In genomic region chr17:8925141-8925540, GRCh38 we compare ENCODE assay signal across 1 cellular context.
TF ChIP-seq lines count a peak whose summit lies in the region.

No MANE protein-coding gene starts in this region.

TF ChIP-seq in K562, 482 proteins besides CTCF, POLR2A, EP300 and RAD21 (continued from another document):
- TF ChIP-seq, protein P1, sequence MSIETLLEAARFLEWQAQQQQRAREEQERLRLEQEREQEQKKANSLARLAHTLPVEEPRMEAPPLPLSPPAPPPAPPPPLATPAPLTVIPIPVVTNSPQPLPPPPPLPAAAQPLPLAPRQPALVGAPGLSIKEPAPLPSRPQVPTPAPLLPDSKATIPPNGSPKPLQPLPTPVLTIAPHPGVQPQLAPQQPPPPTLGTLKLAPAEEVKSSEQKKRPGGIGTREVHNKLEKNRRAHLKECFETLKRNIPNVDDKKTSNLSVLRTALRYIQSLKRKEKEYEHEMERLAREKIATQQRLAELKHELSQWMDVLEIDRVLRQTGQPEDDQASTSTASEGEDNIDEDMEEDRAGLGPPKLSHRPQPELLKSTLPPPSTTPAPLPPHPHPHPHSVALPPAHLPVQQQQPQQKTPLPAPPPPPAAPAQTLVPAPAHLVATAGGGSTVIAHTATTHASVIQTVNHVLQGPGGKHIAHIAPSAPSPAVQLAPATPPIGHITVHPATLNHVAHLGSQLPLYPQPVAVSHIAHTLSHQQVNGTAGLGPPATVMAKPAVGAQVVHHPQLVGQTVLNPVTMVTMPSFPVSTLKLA (conservative IDR thresholded peaks at IDR 0.05) = no peak
- TF ChIP-seq ZNF347 (CRISPR knock-in tag; IDR thresholded peaks at IDR 0.05; ENCODE audit: low read depth) (no peak), BCOR (IDR thresholded peaks at IDR 0.05) (0 out of 2 replicates have a peak, but pooled peaks have one; percentile 8), ZBTB2 (IDR thresholded peaks at IDR 0.05) (peak; percentile 81), LARP7 (IDR thresholded peaks at IDR 0.05) (no peak), MTA1 (IDR thresholded peaks at IDR 0.05; ENCODE audit: borderline replicate concordance) (peak; percentile 69), HDAC1 (IDR thresholded peaks at IDR 0.05) (0 out of 4 replicates have a peak, but pooled peaks of 1 of the 2 experiments have one; percentile 20)
